ENCODE assay signal across 19 cellular contexts in genomic region chr11:36065436-36065835, GRCh38.
DNase-seq lines count a peak whose midpoint lies in the region; TF ChIP-seq lines count a peak whose summit lies in the region.
"Had no signal": no experiment of that assay in that cellular context is flagged by ENCODE, and none has a peak within 500 bp of the region (broad histone marks: within the 10 kb centered on the region; RNA-seq: fewer than 3 reads in every experiment).

No MANE protein-coding gene starts in this region.

- H3K9me3 ChIP-seq in BLaER1 (peaks cover 48% of the 10 kb centered on the region), adipocyte (ENCODE audit: control insufficient read depth, low read length) (peaks cover 5% of the 10 kb centered on the region), osteoblast (ENCODE audit: low read depth, low read length) (no peaks in the 10 kb centered on the region), tibial nerve (peaks cover 0 to 11% (median 0%) of the 10 kb centered on the region in 4 donors)

- H3K36me3 ChIP-seq in BLaER1 (peaks cover 31% of the 10 kb centered on the region), adipocyte (ENCODE audit: control insufficient read depth, insufficient read depth, low read length, severe bottlenecking) (no peaks in the 10 kb centered on the region), osteoblast (ENCODE audit: insufficient read depth, low read length) (no peaks in the 10 kb centered on the region), tibial nerve (peaks cover 0 to 19% (median 0%) of the 10 kb centered on the region in 3 donors)
- H3K36me3 ChIP-seq: MG63 had no signal

- TF ChIP-seq CTCF in epithelial cell of esophagus (IDR thresholded peaks at IDR 0.05; ENCODE audit: insufficient read depth, low read depth, low read length, missing control alignments) (no peak), osteoblast (IDR thresholded peaks at IDR 0.05; ENCODE audit: extremely low read depth, low read depth, low read length) (no peak), tibial nerve (IDR thresholded peaks at IDR 0.05) (no peak)

- H3K79me2 ChIP-seq in osteoblast (ENCODE audit: insufficient read depth, low read length) = no peaks in the 10 kb centered on the region

- H3K27me3 Mint-ChIP-seq in activated T-helper 1 cell treated with anti-CD3 and anti-CD28 coated beads, Interleukin-12 subunit alpha, Interleukin-12 subunit beta, Interleukin-2, Interleukin-4 antibody, amounts not matched to agents 30 ng/mL and 10 ng/mL and 1 ng/mL, durations not matched to agents 14 hours and 24 hours and 36 hours (ENCODE audit: insufficient read depth) = peaks cover 7% of the 10 kb centered on the region

- no peaks in the 10 kb centered on the region for H3K4me1 Mint-ChIP-seq in activated T-helper 1 cell treated with anti-CD3 and anti-CD28 coated beads, Interleukin-12 subunit alpha, Interleukin-12 subunit beta, Interleukin-2, Interleukin-4 antibody, amounts not matched to agents 30 ng/mL and 10 ng/mL and 1 ng/mL, durations not matched to agents 14 hours and 24 hours and 36 hours (ENCODE audit: low read depth)

- TF ChIP-seq EP300 in tibial nerve (IDR thresholded peaks at IDR 0.05) = peak in 1 of 2 donors; percentile 30

- peaks cover 4% of the 10 kb centered on the region for H3K9me3 Mint-ChIP-seq in activated T-helper 1 cell treated with anti-CD3 and anti-CD28 coated beads, Interleukin-12 subunit alpha, Interleukin-12 subunit beta, Interleukin-2, Interleukin-4 antibody, amounts not matched to agents 30 ng/mL and 10 ng/mL and 1 ng/mL, durations not matched to agents 14 hours and 24 hours and 36 hours

- TF ChIP-seq POLR2A in tibial nerve (IDR thresholded peaks at IDR 0.05) = no peak

- peaks cover 56% of the 10 kb centered on the region for H3K4me1 ChIP-seq in BLaER1
- H3K4me1 ChIP-seq in adipocyte (ENCODE audit: control insufficient read depth, insufficient read depth, low read length) = peaks cover 53% of the 10 kb centered on the region
- no peaks in the 10 kb centered on the region for H3K4me1 ChIP-seq in osteoblast (ENCODE audit: insufficient read depth, low read length)
- H3K4me1 ChIP-seq in tibial nerve = peaks cover 0 to 20% (median 0%) of the 10 kb centered on the region in 4 donors

- peaks cover 7% of the 10 kb centered on the region; the same call in 1 of the 2 replicates for H4K20me1 ChIP-seq in BLaER1
- H4K20me1 ChIP-seq in osteoblast (ENCODE audit: insufficient read depth, low read length) = peaks cover 3% of the 10 kb centered on the region

- H3K9ac ChIP-seq in BLaER1 (no peak overlapping the region), adipocyte (ENCODE audit: low read length) (no peak overlapping the region)
- H3K9ac ChIP-seq: KMS-11 had no signal

- H3K36me3 Mint-ChIP-seq in activated T-helper 1 cell treated with anti-CD3 and anti-CD28 coated beads, Interleukin-12 subunit alpha, Interleukin-12 subunit beta, Interleukin-2, Interleukin-4 antibody, amounts not matched to agents 30 ng/mL and 10 ng/mL and 1 ng/mL, durations not matched to agents 14 hours and 24 hours and 36 hours (ENCODE audit: low read depth) = no peaks in the 10 kb centered on the region

- intact Hi-C loops in activated T-helper 1 cell treated with anti-CD3 and anti-CD28 coated beads, Interleukin-12 subunit alpha, Interleukin-12 subunit beta, Interleukin-2, Interleukin-4 antibody, amounts not matched to agents 30 ng/mL and 10 ng/mL and 1 ng/mL, durations not matched to agents 14 hours and 24 hours and 36 hours (cut with micrococcal nuclease) = no loop called here

- H3K27me3 ChIP-seq in BLaER1 = no peaks in the 10 kb centered on the region
- H3K27me3 ChIP-seq in adipocyte (replicated peaks; ENCODE audit: control insufficient read depth, insufficient read depth, low read length) = no peaks in the 10 kb centered on the region
- no peaks in the 10 kb centered on the region for H3K27me3 ChIP-seq in osteoblast (ENCODE audit: insufficient read depth, low read length)
- no peaks in the 10 kb centered on the region for H3K27me3 ChIP-seq in tibial nerve
- H3K27me3 ChIP-seq: MG63 had no signal

- no peak overlapping the region for H3K4me3 Mint-ChIP-seq in activated T-helper 1 cell treated with anti-CD3 and anti-CD28 coated beads, Interleukin-12 subunit alpha, Interleukin-12 subunit beta, Interleukin-2, Interleukin-4 antibody, amounts not matched to agents 30 ng/mL and 10 ng/mL and 1 ng/mL, durations not matched to agents 14 hours and 24 hours and 36 hours
- H3K4me3 Mint-ChIP-seq: CD4-positive, alpha-beta T cell had no signal

- no peak overlapping the region for H3K4me3 ChIP-seq in BLaER1
- H3K4me3 ChIP-seq in adipocyte (ENCODE audit: low read length) = no peak overlapping the region
- H3K4me3 ChIP-seq in epithelial cell of esophagus (ENCODE audit: low read length) = no peak overlapping the region
- no peak overlapping the region for H3K4me3 ChIP-seq in osteoblast (ENCODE audit: insufficient read depth, low read length)
- H3K4me3 ChIP-seq in tibial nerve = no peak overlapping the region
- H3K4me3 ChIP-seq: MG63 had no signal

- peak; percentile 47 for DNase-seq in adipocyte (ENCODE audit: low read depth)
- peak; percentile 48 for DNase-seq in epithelial cell of esophagus (ENCODE audit: low read depth)
- DNase-seq in osteoblast (ENCODE audit: insufficient read length, low spot score, missing footprints) = no peak
- no peak for DNase-seq in activated T-helper 1 cell treated with anti-CD3 and anti-CD28 coated beads, Interleukin-12 subunit alpha, Interleukin-12 subunit beta, Interleukin-2, Interleukin-4 antibody, amounts not matched to agents 30 ng/mL and 10 ng/mL and 1 ng/mL, durations not matched to agents 14 hours and 24 hours and 36 hours (ENCODE audit: low spot score)
- no peak for DNase-seq in stimulated activated CD4-positive, alpha-beta T cell treated with anti-CD3 and anti-CD28 coated beads, Interleukin-12 subunit alpha, Interleukin-12 subunit beta, amount 100 ng/mL, for 4 hours
- DNase-seq in tibial nerve (ENCODE audit: low spot score in 2 of 2) = no peak
- no peak for DNase-seq in NCI-H446 (lab: John Stamatoyannopoulos, UW)
- DNase-seq: AML-193; Calu3; CD4-positive, alpha-beta T cell; DMS79 treated with DMSO at 0.1 percent for 48 hours; GOT3; MG63; NCI-H1105; NCI-H187; NCI-H510A; SHP77 treated with DMSO at 0.1 percent for 48 hours had no signal

- no peak overlapping the region for H2AFZ ChIP-seq in osteoblast (ENCODE audit: low read length)

- 0 out of 2 replicates have a peak overlapping the region, but pooled peaks have one; percentile 24 for H3K27ac ChIP-seq in BLaER1
- H3K27ac ChIP-seq in osteoblast (ENCODE audit: low read depth, low read length) = peak overlapping the region; percentile 12
- peak overlapping the region in 1 of 4 donors; percentile 56 for H3K27ac ChIP-seq in tibial nerve
- H3K27ac ChIP-seq: KMS-11 had no signal

- H3K4me2 ChIP-seq in BLaER1 = peak overlapping the region; percentile 11; the same call in 1 of the 2 replicates
- no peak overlapping the region for H3K4me2 ChIP-seq in osteoblast (ENCODE audit: insufficient read depth, low read length)
- H3K4me2 ChIP-seq: KMS-11 had no signal

- H3K27ac Mint-ChIP-seq in activated T-helper 1 cell treated with anti-CD3 and anti-CD28 coated beads, Interleukin-12 subunit alpha, Interleukin-12 subunit beta, Interleukin-2, Interleukin-4 antibody, amounts not matched to agents 30 ng/mL and 10 ng/mL and 1 ng/mL, durations not matched to agents 14 hours and 24 hours and 36 hours = no peak overlapping the region
- H3K27ac Mint-ChIP-seq: CD4-positive, alpha-beta T cell had no signal

- WGBS in tibial nerve, 2 donors = 81 to 82% methylated on average over 2 of the region's 2 CpGs

Comparison
In these comparisons a context has a peak if more than half of its experiments do, and no peak if none do; other contexts are left out.
1. DNase-seq: peak in adipocyte (single experiment) and epithelial cell of esophagus (single experiment); none in osteoblast (single experiment), activated T-helper 1 cell treated with anti-CD3 and anti-CD28 coated beads, Interleukin-12 subunit alpha, Interleukin-12 subunit beta, Interleukin-2, Interleukin-4 antibody, amounts not matched to agents 30 ng/mL and 10 ng/mL and 1 ng/mL, durations not matched to agents 14 hours and 24 hours and 36 hours (single experiment), stimulated activated CD4-positive, alpha-beta T cell treated with anti-CD3 and anti-CD28 coated beads, Interleukin-12 subunit alpha, Interleukin-12 subunit beta, amount 100 ng/mL, for 4 hours (single experiment), tibial nerve (0 of 2) and NCI-H446 (0 of 2).